ENCODE assay signal across 10 cellular contexts in the genomic region with DNA sequence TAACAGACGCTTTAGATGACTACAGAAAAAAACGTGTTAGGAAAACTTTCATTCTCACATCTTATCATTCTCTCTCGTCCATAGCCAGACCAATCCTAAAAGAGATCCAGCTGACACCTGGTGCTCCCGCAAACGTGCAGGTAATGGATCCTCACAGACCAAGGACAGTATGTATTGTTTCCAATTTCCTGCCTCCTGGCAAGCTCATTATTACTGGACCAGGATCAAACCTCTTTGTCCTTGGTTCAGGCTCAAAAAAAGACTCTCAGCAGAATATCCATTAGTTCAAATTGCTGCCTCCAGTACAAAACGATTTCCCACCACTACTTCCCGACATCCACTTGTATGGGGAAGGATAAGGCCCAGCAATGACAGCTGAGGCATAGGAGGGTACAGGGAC.
A peak's percentile ranks its signal among the peaks of the same experiment; 100 is the strongest.
DNase-seq lines count a peak whose midpoint lies in the region; ATAC-seq and TF ChIP-seq lines count a peak whose summit lies in the region.
"Had no signal": no experiment of that assay in that cellular context is flagged by ENCODE, and none has a peak within 500 bp of the region (broad histone marks: within the 10 kb centered on the region; RNA-seq: fewer than 3 reads in every experiment).

No MANE protein-coding gene starts in this region.

- ATAC-seq in WTC11, result no peak
- no peak for ATAC-seq in stimulated activated memory B cell treated with anti-CD40 and anti-IgM and Interleukin-4, amounts not matched to agents 10 μg/mL and 1 μg/mL and 100 μg/mL, for 72 hours
- ATAC-seq in HG03460 (IDR thresholded peaks at IDR 0.05; ENCODE audit: unreplicated experiment), result no peak

- TF ChIP-seq CTCF in WTC11 (IDR thresholded peaks at IDR 0.05), result no peak
- TF ChIP-seq CTCF in left ventricle myocardium inferior (IDR thresholded peaks at IDR 0.05; ENCODE audit: borderline replicate concordance), result no peak

- H3K36me3 ChIP-seq in left ventricle myocardium inferior, result no peaks in the 10 kb centered on the region

- no peaks in the 10 kb centered on the region for H3K27me3 Mint-ChIP-seq in WTC11 (ENCODE audit: low read depth)
- no peaks in the 10 kb centered on the region for H3K27me3 Mint-ChIP-seq in stimulated activated memory B cell treated with anti-CD40 and anti-IgM and Interleukin-4, amounts not matched to agents 10 μg/mL and 1 μg/mL and 100 μg/mL, for 72 hours

- peak overlapping the region; percentile 18; the same call in 1 of the 2 replicates for H3K4me3 Mint-ChIP-seq in WTC11
- H3K4me3 Mint-ChIP-seq in stimulated activated memory B cell treated with anti-CD40 and anti-IgM and Interleukin-4, amounts not matched to agents 10 μg/mL and 1 μg/mL and 100 μg/mL, for 72 hours, result no peak overlapping the region

- H3K36me3 Mint-ChIP-seq in WTC11, result peaks cover 14% of the 10 kb centered on the region; the same call in 1 of the 2 replicates
- peaks cover 19% of the 10 kb centered on the region for H3K36me3 Mint-ChIP-seq in stimulated activated memory B cell treated with anti-CD40 and anti-IgM and Interleukin-4, amounts not matched to agents 10 μg/mL and 1 μg/mL and 100 μg/mL, for 72 hours

- peaks cover 75% of the 10 kb centered on the region for H3K4me1 Mint-ChIP-seq in WTC11
- H3K4me1 Mint-ChIP-seq in stimulated activated memory B cell treated with anti-CD40 and anti-IgM and Interleukin-4, amounts not matched to agents 10 μg/mL and 1 μg/mL and 100 μg/mL, for 72 hours, result peaks cover 35% of the 10 kb centered on the region

- H3K27ac Mint-ChIP-seq in WTC11, result peak overlapping the region; percentile 81
- peak overlapping the region; percentile 33 for H3K27ac Mint-ChIP-seq in stimulated activated memory B cell treated with anti-CD40 and anti-IgM and Interleukin-4, amounts not matched to agents 10 μg/mL and 1 μg/mL and 100 μg/mL, for 72 hours

- H3K4me3 ChIP-seq in left ventricle myocardium inferior, result peak overlapping the region; percentile 34

- H3K27me3 ChIP-seq in left ventricle myocardium inferior (ENCODE audit: low read depth), result no peaks in the 10 kb centered on the region

- H3K9me3 Mint-ChIP-seq in WTC11, result no peaks in the 10 kb centered on the region
- no peaks in the 10 kb centered on the region for H3K9me3 Mint-ChIP-seq in stimulated activated memory B cell treated with anti-CD40 and anti-IgM and Interleukin-4, amounts not matched to agents 10 μg/mL and 1 μg/mL and 100 μg/mL, for 72 hours

- POLR2A ChIA-PET in WTC11 (lab: Charles Lee), result interaction anchor here (0.6 kb wide), 1 partner anchor 10 kb away, joined by 3 read pairs; no protein-coding TSS in a partner anchor

- peak overlapping the region; percentile 87 for H3K27ac ChIP-seq in left ventricle myocardium inferior (replicated peaks)

- peaks cover 73% of the 10 kb centered on the region for H3K4me1 ChIP-seq in left ventricle myocardium inferior

- H3K9me3 ChIP-seq in left ventricle myocardium inferior (replicated peaks), result no peaks in the 10 kb centered on the region

- DNase-seq in NCI-H510A treated with DMSO at 0.1 percent for 48 hours (lab: John Stamatoyannopoulos, UW) (peak; percentile 5), NCI-H510A (lab: John Stamatoyannopoulos, UW) (no peak), WTC11 (ENCODE audit: low spot score) (no peak), left ventricle myocardium inferior (no peak), NCI-H526 treated with DMSO at 0.1 percent for 48 hours (lab: John Stamatoyannopoulos, UW) (no peak)
- DNase-seq in stimulated activated CD4-positive, alpha-beta T cell treated with anti-CD3 and anti-CD28 coated beads, Interleukin-15, amount 100 ng/mL, for 24 hours, result no peak
- DNase-seq: cerebellar nuclear complex, left cardiac atrium had no signal

- CTCF ChIA-PET in WTC11 (lab: Charles Lee), result interaction anchor here (0.6 to 1.6 kb wide), 4 partner anchors 52 to 110 kb away, joined by 3 to 8 read pairs (median 4); no protein-coding TSS in a partner anchor

- intact Hi-C loops in left ventricle myocardium inferior (cut with micrococcal nuclease), result no loop called here

TF ChIP-seq in WTC11, 78 proteins besides CTCF, POLR2A, EP300 and RAD21:
- TF ChIP-seq NR3C1 (CRISPR knock-in tag; conservative IDR thresholded peaks at IDR 0.05; ENCODE audit: low read depth) (no peak), SOX15 (CRISPR knock-in tag; IDR thresholded peaks at IDR 0.05) (no peak), ZNF423 (CRISPR knock-in tag; IDR thresholded peaks at IDR 0.05) (no peak), SMAD4 (CRISPR knock-in tag; IDR thresholded peaks at IDR 0.05) (no peak), ETV6 (CRISPR knock-in tag; IDR thresholded peaks at IDR 0.05) (no peak), SP1 (CRISPR knock-in tag; conservative IDR thresholded peaks at IDR 0.05) (no peak), IRF2 (CRISPR knock-in tag; IDR thresholded peaks at IDR 0.05; ENCODE audit: borderline replicate concordance, low read depth) (no peak)
